In the genomic region with DNA sequence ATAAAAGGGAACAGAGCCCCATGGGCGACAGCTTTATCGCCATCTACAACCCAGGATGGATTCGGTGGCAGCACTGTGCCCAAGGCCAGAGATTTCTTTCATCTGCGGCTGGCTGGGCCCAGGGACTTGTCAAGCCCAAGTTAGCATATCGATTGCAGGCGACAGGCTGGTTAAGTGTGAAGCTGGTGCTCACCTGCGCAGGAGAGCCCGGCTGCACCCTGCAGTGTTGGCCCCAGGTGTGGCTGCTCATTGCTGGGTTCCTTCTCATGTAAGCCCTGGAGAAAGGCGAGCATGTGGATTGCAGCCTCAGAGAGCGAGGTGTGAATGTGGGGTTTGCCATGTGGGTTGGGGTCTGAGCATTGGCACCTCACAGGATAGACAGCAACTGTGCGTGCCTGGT, we compare ENCODE assay signal across 19 cellular contexts. TPM values are rescaled to one million over a fixed set of nuclear protein-coding genes. Genes with fewer than 3 reads are reported as not detected.
DNase-seq lines count a peak whose midpoint lies in the region; ATAC-seq and FAIRE-seq lines count a peak whose summit lies in the region.
"Had no signal": no experiment of that assay in that cellular context is flagged by ENCODE, and none has a peak within 500 bp of the region (broad histone marks: within the 10 kb centered on the region; RNA-seq: fewer than 3 reads in every experiment).

No MANE protein-coding gene starts in this region.

- H3K4me1 ChIP-seq in right cardiac atrium (ENCODE audit: control insufficient read depth, insufficient read depth, low read length) (peaks cover 2% of the 10 kb centered on the region), neuronal stem cell (ENCODE audit: control insufficient read depth in 2 of 2, insufficient read depth in 1 of 2, low read depth in 1 of 2, low read length in 2 of 2) (peaks cover 0 to 19% of the 10 kb centered on the region in 2 donors)

- no peaks in the 10 kb centered on the region for H3K9me3 Mint-ChIP-seq in central memory CD8-positive, alpha-beta T cell
- H3K9me3 Mint-ChIP-seq: CD4-positive, CD25-positive, alpha-beta regulatory T cell; HFFc6 had no signal

- H3K18ac ChIP-seq in neuronal stem cell (ENCODE audit: low read length), result peak overlapping the region; percentile 41

- no peak overlapping the region for H2BK12ac ChIP-seq in neuronal stem cell (ENCODE audit: low read length)

- no peak overlapping the region for H4K8ac ChIP-seq in neuronal stem cell (ENCODE audit: low read depth, low read length)

- H3K4me3 ChIP-seq in right cardiac atrium (ENCODE audit: low read length) (no peak overlapping the region), neuronal stem cell (ENCODE audit: low read length in 2 of 2) (no peak overlapping the region)
- H3K4me3 ChIP-seq: BLaER1 treated with 17β-estradiol and CSF1 and Interleukin-3, amounts not matched to agents 10 nM and 100 nM had no signal

- DNase-seq in Right ventricle myocardium inferior (ENCODE audit: missing footprints), result peak; percentile 30
- no peak for DNase-seq in right cardiac atrium
- no peak for DNase-seq in central memory CD8-positive, alpha-beta T cell (ENCODE audit: low spot score in 2 of 2)
- no peak for DNase-seq in neuronal stem cell (ENCODE audit: low spot score)
- DNase-seq in HTR-8/SVneo (ENCODE audit: insufficient read length, low spot score), result no peak
- DNase-seq in DMS 273 treated with DMSO at 0.1 percent for 48 hours (lab: John Stamatoyannopoulos, UW), result no peak
- DNase-seq in activated naive CD4-positive, alpha-beta T cell treated with Interleukin-2 at 50 U/mL for 16 hours, result no peak
- DNase-seq: ACHN; Calu3; CD4-positive, CD25-positive, alpha-beta regulatory T cell; DMS153; DMS79 treated with DMSO at 0.1 percent for 48 hours; EL; HCEC 1CT; HFFc6 had no signal

- H4K91ac ChIP-seq in neuronal stem cell (ENCODE audit: low read depth, low read length, poor library complexity), result peak overlapping the region; percentile 56

- H2AK5ac ChIP-seq in neuronal stem cell (ENCODE audit: low read depth, low read length), result peak overlapping the region; percentile 6

- H3K9ac ChIP-seq in neuronal stem cell (ENCODE audit: low read depth, low read length, poor library complexity), result peak overlapping the region; percentile 50
- H3K9ac ChIP-seq: BLaER1 treated with 17β-estradiol and CSF1 and Interleukin-3, amounts not matched to agents 10 nM and 100 nM had no signal

- no peak overlapping the region for H2BK15ac ChIP-seq in neuronal stem cell (ENCODE audit: low read length)

- no peak for FAIRE-seq in HTR-8/SVneo (lab: Jason Lieb, UNC)
- FAIRE-seq: G401.6, GM12891 had no signal

- WGBS in right cardiac atrium, result 87% methylated on average over 11 of the region's 11 CpGs
- no CpG with 5 or more reads among the region's 11 CpGs for WGBS in neuronal stem cell (ENCODE audit: extremely low coverage in 2 of 2, insufficient read length in 2 of 2, insufficient replicate concordance in 1 of 2), 2 donors

- no peak for ATAC-seq in Right ventricle myocardium inferior
- ATAC-seq in right cardiac atrium, result no peak
- ATAC-seq in central memory CD8-positive, alpha-beta T cell (replicated peaks; ENCODE audit: extremely low read depth, poor library complexity, severe bottlenecking), result no peak

- intact Hi-C loops in Right ventricle myocardium inferior (cut with DNase I) (no loop called here), right cardiac atrium (cut with DNase I) (no loop called here)

- no peak overlapping the region for H3K4me2 ChIP-seq in neuronal stem cell (ENCODE audit: insufficient read depth, low read length, poor library complexity, severe bottlenecking)

- no peaks in the 10 kb centered on the region for H3K27me3 Mint-ChIP-seq in central memory CD8-positive, alpha-beta T cell
- H3K27me3 Mint-ChIP-seq: CD4-positive, CD25-positive, alpha-beta regulatory T cell had no signal

- H3K79me1 ChIP-seq in neuronal stem cell (ENCODE audit: low read depth, low read length), result no peaks in the 10 kb centered on the region

- H3K36me3 ChIP-seq in neuronal stem cell (replicated peaks in 1 of 2; ENCODE audit: control insufficient read depth in 2 of 2, insufficient read depth in 2 of 2, low read length in 2 of 2), result peaks cover 0 to 14% of the 10 kb centered on the region in 2 donors

- no peak overlapping the region for H3K4me3 Mint-ChIP-seq in central memory CD8-positive, alpha-beta T cell
- H3K4me3 Mint-ChIP-seq: CD4-positive, CD25-positive, alpha-beta regulatory T cell; HFFc6 had no signal

- H3K27me3 ChIP-seq in right cardiac atrium (ENCODE audit: control insufficient read depth, insufficient read depth) (no peaks in the 10 kb centered on the region), neuronal stem cell (ENCODE audit: control insufficient read depth in 3 of 3, insufficient read depth in 3 of 3, low read depth in 1 of 3, low read length in 3 of 3) (no peaks in the 10 kb centered on the region)
- H3K27me3 ChIP-seq: BLaER1 treated with 17β-estradiol and CSF1 and Interleukin-3, amounts not matched to agents 10 nM and 100 nM had no signal

- H3K27ac Mint-ChIP-seq in central memory CD8-positive, alpha-beta T cell (ENCODE audit: low read depth), result peak overlapping the region; percentile 41
- H3K27ac Mint-ChIP-seq: HFFc6 had no signal

- H3K9me3 ChIP-seq in right cardiac atrium (ENCODE audit: control insufficient read depth, low read length) (no peaks in the 10 kb centered on the region), neuronal stem cell (replicated peaks in 1 of 2; ENCODE audit: control insufficient read depth in 2 of 2, insufficient read depth in 1 of 2, low read depth in 1 of 2, low read length in 2 of 2) (no peaks in the 10 kb centered on the region)
- H3K9me3 ChIP-seq: BLaER1 treated with 17β-estradiol and CSF1 and Interleukin-3, amounts not matched to agents 10 nM and 100 nM had no signal

- peak overlapping the region; percentile 62 for H2BK120ac ChIP-seq in neuronal stem cell (ENCODE audit: low read depth, low read length)

- no peak overlapping the region for H2BK5ac ChIP-seq in neuronal stem cell (ENCODE audit: low read length)

- H3K23ac ChIP-seq in neuronal stem cell (ENCODE audit: low read depth, low read length, poor library complexity), result no peak overlapping the region

- H2AFZ ChIP-seq in neuronal stem cell (ENCODE audit: low read length), result no peak overlapping the region

- H3K27ac ChIP-seq in right cardiac atrium (ENCODE audit: low read length), result no peak overlapping the region
- H3K27ac ChIP-seq in neuronal stem cell (replicated peaks; ENCODE audit: low read length), result no peak overlapping the region
- H3K27ac ChIP-seq: BLaER1 treated with 17β-estradiol and CSF1 and Interleukin-3, amounts not matched to agents 10 nM and 100 nM had no signal

- no peaks in the 10 kb centered on the region for H3K4me1 Mint-ChIP-seq in central memory CD8-positive, alpha-beta T cell

- H3K36me3 Mint-ChIP-seq in central memory CD8-positive, alpha-beta T cell (ENCODE audit: insufficient read depth), result peaks cover 2% of the 10 kb centered on the region

- no peak overlapping the region for H3K4ac ChIP-seq in neuronal stem cell (ENCODE audit: low read length)

- H3K14ac ChIP-seq in neuronal stem cell (ENCODE audit: low read length), result no peak overlapping the region

RNA-seq across cellular contexts. Expression of gene LRRC4, which starts 40.6 kb away (rescaled TPM):
- total RNA-seq in Right ventricle myocardium inferior (2.4 TPM), right cardiac atrium (10 to 100 TPM in 1 of 4 donors, 1 to 10 TPM in 3; 3.5 to 13.8 (median 6.2) TPM)
- polyA plus RNA-seq in right cardiac atrium, result 4.4 TPM
- 50.0 TPM for polyA plus RNA-seq in neuronal stem cell (2013, experiment 1 of 2)
- polyA plus RNA-seq in neuronal stem cell (2013, experiment 2 of 2), result 47.3 TPM
- total RNA-seq: Calu3; CD4-positive, CD25-positive, alpha-beta regulatory T cell; H4 had no signal
